In the genomic region with DNA sequence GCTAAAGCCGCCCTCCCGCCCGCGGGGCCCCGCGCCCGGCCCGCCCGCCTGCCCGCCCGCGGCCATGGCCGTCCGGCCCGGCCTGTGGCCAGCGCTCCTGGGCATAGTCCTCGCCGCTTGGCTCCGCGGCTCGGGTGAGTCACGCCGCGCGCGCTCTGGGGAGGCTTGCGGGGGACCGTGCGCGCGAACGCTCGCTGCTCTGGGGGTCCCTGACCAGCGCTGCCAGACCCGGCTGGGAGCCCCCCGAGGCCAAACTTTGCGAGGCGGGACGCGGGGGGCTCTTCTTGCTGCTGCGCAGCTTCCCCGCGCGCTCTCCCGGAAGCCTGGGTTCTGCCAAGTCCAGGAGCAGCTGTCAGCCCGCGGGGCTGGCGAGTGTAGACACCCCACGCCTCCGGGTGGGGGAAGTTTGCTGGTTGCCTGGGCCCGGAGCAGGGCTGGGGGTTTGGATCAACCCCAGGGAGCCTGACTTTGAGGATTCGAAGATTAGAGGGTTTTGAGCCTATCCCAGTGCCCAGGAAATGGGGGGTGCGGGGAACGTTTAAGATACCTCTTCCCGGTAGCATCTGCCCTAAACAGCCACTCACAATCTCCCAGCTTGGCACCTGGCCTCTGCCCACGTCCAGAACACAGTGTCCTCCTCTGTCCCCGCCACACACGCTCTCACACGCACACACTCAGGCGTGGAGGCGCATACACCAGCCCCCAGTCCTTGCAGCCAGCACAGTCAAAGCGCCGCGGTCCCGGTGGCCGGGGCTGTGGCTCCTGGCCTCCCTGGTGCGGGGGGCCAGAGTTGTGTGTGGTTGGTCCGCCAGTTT, we compare ENCODE assay signal across 9 cellular contexts. TPM values are rescaled to one million over a fixed set of nuclear protein-coding genes. Genes with fewer than 3 reads are reported as not detected.
DNase-seq lines count a peak whose midpoint lies in the region; ATAC-seq and TF ChIP-seq lines count a peak whose summit lies in the region.
"Had no signal": no experiment of that assay in that cellular context is flagged by ENCODE, and none has a peak within 500 bp of the region (broad histone marks: within the 10 kb centered on the region; RNA-seq: fewer than 3 reads in every experiment).

No MANE protein-coding gene starts in this region.

- 5% methylated on average over 68 of the region's 68 CpGs for WGBS in thymus

- DNase-seq in Right ventricle myocardium inferior (ENCODE audit: missing footprints) (peak; percentile 58), right atrium auricular region (ENCODE audit: low spot score) (no peak), iris pigment epithelial cell (ENCODE audit: low read depth) (peak; percentile 36), colonic mucosa (no peak), dedifferentiated amniotic fluid mesenchymal stem cell (ENCODE audit: extremely low spot score) (no peak)
- DNase-seq in activated T-cell treated with anti-CD3 and anti-CD28 coated beads, Interleukin-2, amount 50 U/mL, for 72 hours: peak in 1 of 2 donors; percentile 25

- intact Hi-C loops in Right ventricle myocardium inferior (cut with DNase I) (no loop called here), colonic mucosa (cut with DNase I) (no loop called here)

- H3K9me3 ChIP-seq in right atrium auricular region: no peaks in the 10 kb centered on the region
- H3K9me3 ChIP-seq in thymus (ENCODE audit: control insufficient read depth): no peaks in the 10 kb centered on the region
- H3K9me3 ChIP-seq in colonic mucosa: no peaks in the 10 kb centered on the region

- peak overlapping the region; percentile 75 to 80 for H3K4me3 Mint-ChIP-seq in activated T-cell treated with anti-CD3 and anti-CD28 coated beads, Interleukin-2, amount 50 U/mL, for 72 hours

- no peaks in the 10 kb centered on the region for H3K36me3 ChIP-seq in right atrium auricular region
- H3K36me3 ChIP-seq in thymus (ENCODE audit: control insufficient read depth, insufficient read depth): no peaks in the 10 kb centered on the region
- no peaks in the 10 kb centered on the region for H3K36me3 ChIP-seq in colonic mucosa

- H3K27ac Mint-ChIP-seq in activated T-cell treated with anti-CD3 and anti-CD28 coated beads, Interleukin-2, amount 50 U/mL, for 72 hours: no peak overlapping the region

- H3K4me1 ChIP-seq in right atrium auricular region (peaks cover 0 to 19% of the 10 kb centered on the region in 2 donors), thymus (ENCODE audit: control insufficient read depth, insufficient read depth, low read length) (peaks cover 8% of the 10 kb centered on the region), colonic mucosa (no peaks in the 10 kb centered on the region)

- H3K27me3 Mint-ChIP-seq in activated T-cell treated with anti-CD3 and anti-CD28 coated beads, Interleukin-2, amount 50 U/mL, for 72 hours (ENCODE audit: low read depth): peaks cover 75% of the 10 kb centered on the region

- H3K27ac ChIP-seq in right atrium auricular region (no peak overlapping the region), thymus (ENCODE audit: low read depth) (no peak overlapping the region), colonic mucosa (no peak overlapping the region)

- no peak for ATAC-seq in Right ventricle myocardium inferior
- peak; percentile 14 to 32 for ATAC-seq in activated T-cell treated with anti-CD3 and anti-CD28 coated beads, Interleukin-2, amount 50 U/mL, for 72 hours (replicated peaks in 1 of 2)
- no peak for ATAC-seq in HG02623 (IDR thresholded peaks at IDR 0.05; ENCODE audit: unreplicated experiment)

- H3K9me3 Mint-ChIP-seq in activated T-cell treated with anti-CD3 and anti-CD28 coated beads, Interleukin-2, amount 50 U/mL, for 72 hours: no peaks in the 10 kb centered on the region

- H3K36me3 Mint-ChIP-seq in activated T-cell treated with anti-CD3 and anti-CD28 coated beads, Interleukin-2, amount 50 U/mL, for 72 hours (ENCODE audit: insufficient read depth in 2 of 2): no peaks in the 10 kb centered on the region

- peak overlapping the region in 1 of 2 donors; percentile 46 for H3K4me3 ChIP-seq in right atrium auricular region
- peak overlapping the region; percentile 42 for H3K4me3 ChIP-seq in thymus (ENCODE audit: low read length)
- no peak overlapping the region for H3K4me3 ChIP-seq in colonic mucosa

- TF ChIP-seq CTCF in right atrium auricular region (IDR thresholded peaks at IDR 0.05) (no peak), colonic mucosa (IDR thresholded peaks at IDR 0.05) (no peak)

- H3K4me1 Mint-ChIP-seq in activated T-cell treated with anti-CD3 and anti-CD28 coated beads, Interleukin-2, amount 50 U/mL, for 72 hours (ENCODE audit: low read depth): peaks cover 14% of the 10 kb centered on the region

- peaks cover 3 to 19% of the 10 kb centered on the region in 2 donors for H3K27me3 ChIP-seq in right atrium auricular region
- peaks cover 57% of the 10 kb centered on the region for H3K27me3 ChIP-seq in thymus (ENCODE audit: control insufficient read depth, insufficient read depth)
- H3K27me3 ChIP-seq in colonic mucosa: peaks cover 30% of the 10 kb centered on the region

- no peak overlapping the region for H3K9ac ChIP-seq in colonic mucosa (ENCODE audit: low read depth in 2 of 2, low read length in 2 of 2)

RNA-seq across cellular contexts. Expression of gene UNC5A, which starts 0.5 kb away (rescaled TPM):
- total RNA-seq in Right ventricle myocardium inferior: 0.08 TPM
- not detected for total RNA-seq in right atrium auricular region
- under 1 TPM in 1 of 2 donors, not detected in 1; 0.23 TPM for total RNA-seq in activated T-cell treated with anti-CD3 and anti-CD28 coated beads, Interleukin-2, amount 50 U/mL, for 72 hours
- polyA plus RNA-seq in thymus: 0.30 TPM
- total RNA-seq in colonic mucosa: not detected
- total RNA-seq: bronchial epithelial cell had no signal

Comparison
In these comparisons a context has a peak if more than half of its experiments do, and no peak if none do; other contexts are left out.
1. DNase-seq: peak in Right ventricle myocardium inferior (single experiment) and iris pigment epithelial cell (single experiment); none in right atrium auricular region (single experiment), colonic mucosa (single experiment) and dedifferentiated amniotic fluid mesenchymal stem cell (single experiment).
2. ATAC-seq: peak in activated T-cell treated with anti-CD3 and anti-CD28 coated beads, Interleukin-2, amount 50 U/mL, for 72 hours (2 of 2); none in Right ventricle myocardium inferior (single experiment) and HG02623 (single experiment).